In the genomic region with DNA sequence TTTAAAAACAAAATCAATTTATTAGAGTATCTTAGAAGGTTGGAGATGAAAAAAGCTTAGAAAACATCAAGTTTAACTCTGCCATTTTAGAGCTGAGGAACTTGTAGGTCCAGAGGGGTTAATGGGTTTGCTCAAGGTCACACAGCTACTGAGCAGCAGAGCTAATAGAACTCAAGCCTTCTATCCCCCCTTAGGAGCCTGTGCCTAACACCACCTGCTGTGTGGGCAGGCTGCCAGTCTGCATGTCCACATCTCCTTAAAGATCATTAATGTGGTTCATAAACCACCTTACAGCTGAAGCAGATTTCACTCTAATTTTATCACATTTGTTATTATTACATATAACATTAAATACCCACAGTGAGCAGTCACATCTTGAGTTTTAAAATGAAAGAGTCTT, we compare ENCODE assay signal across 17 cellular contexts.
"Had no signal": no experiment of that assay in that cellular context is flagged by ENCODE, and none has a peak within 500 bp of the region (broad histone marks: within the 10 kb centered on the region; RNA-seq: fewer than 3 reads in every experiment).

No MANE protein-coding gene starts in this region.

- DNase-seq: activated CD4-positive, alpha-beta memory T cell treated with anti-CD3 and anti-CD28 coated beads for 36 hours; activated CD4-positive, alpha-beta T cell treated with anti-CD3 and anti-CD28 coated beads for 1 hour; activated naive CD8-positive, alpha-beta T cell treated with anti-CD3 and anti-CD28 coated beads, Interleukin-2, amount 50 U/mL, for 24 hours; activated T-cell treated with anti-CD3 and anti-CD28 coated beads, Interleukin-2, amount 50 U/mL, for 48 hours; esophagus squamous epithelium; foreskin fibroblast; head of caudate nucleus; left cardiac atrium; lower lobe of right lung; naive B cell; right lobe of liver; spleen; stimulated activated CD4-positive, alpha-beta T cell treated with anti-CD3 and anti-CD28 coated beads, Interleukin-1b, Interleukin-23, amount 100 ng/mL, for 48 hours; tibial artery; uterus had no signal

- H3K4me3 ChIP-seq: ascending aorta, cardiac muscle cell, esophagus squamous epithelium, lower lobe of right lung, right lobe of liver, spleen, tibial artery, uterus had no signal
